ENCODE assay signal across 16 cellular contexts in the genomic region with DNA sequence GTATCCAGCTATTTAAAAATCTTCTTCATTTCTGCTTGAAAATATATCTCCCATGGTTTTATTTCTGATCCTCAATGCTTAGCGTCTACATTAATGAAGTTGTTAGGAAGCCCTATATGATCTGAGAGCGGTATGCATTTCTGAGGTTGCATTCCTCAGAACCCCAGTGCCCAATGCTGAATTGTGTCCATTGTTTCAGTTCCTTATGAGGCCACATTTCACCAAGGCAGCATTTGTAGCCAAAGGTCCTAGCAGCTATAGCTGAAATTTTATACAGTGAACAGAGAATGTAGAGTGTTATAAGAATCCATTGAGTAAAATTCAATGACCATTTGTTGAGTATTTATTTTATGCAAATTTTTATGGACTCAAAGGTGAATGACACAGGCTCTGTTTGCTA.
"Had no signal": no experiment of that assay in that cellular context is flagged by ENCODE, and none has a peak within 500 bp of the region (broad histone marks: within the 10 kb centered on the region; RNA-seq: fewer than 3 reads in every experiment).

No MANE protein-coding gene starts in this region.

- DNase-seq: dorsolateral prefrontal cortex; effector CD8-positive, alpha-beta T cell; head of caudate nucleus; naive thymus-derived CD8-positive, alpha-beta T cell; nucleus accumbens; ovary; right cardiac atrium; small intestine; stimulated activated CD4-positive, alpha-beta T cell treated with anti-CD3 and anti-CD28 coated beads, Interleukin-12 subunit alpha, Interleukin-12 subunit beta, amount 100 ng/mL, for 4 hours; stimulated activated naive CD4-positive, alpha-beta T cell treated with Interleukin-2 at 50 U/mL for 16 hours; thyroid gland had no signal

- H3K4me3 ChIP-seq: coronary artery, dorsolateral prefrontal cortex, esophagus muscularis mucosa, hepatocyte, ovary, thyroid gland had no signal

- H3K27me3 ChIP-seq: dorsolateral prefrontal cortex, esophagus muscularis mucosa, hepatocyte, ovary, thyroid gland had no signal

- H3K27ac ChIP-seq: coronary artery, dorsolateral prefrontal cortex, epithelial cell of prostate, esophagus muscularis mucosa, hepatocyte, ovary, thyroid gland had no signal

- H3K4me3 Mint-ChIP-seq: naive thymus-derived CD8-positive, alpha-beta T cell; type B pancreatic cell had no signal

- H3K27ac Mint-ChIP-seq: naive thymus-derived CD8-positive, alpha-beta T cell; type B pancreatic cell had no signal

- H3K4me1 Mint-ChIP-seq: naive thymus-derived CD8-positive, alpha-beta T cell had no signal

- H3K27me3 Mint-ChIP-seq: naive thymus-derived CD8-positive, alpha-beta T cell; type B pancreatic cell had no signal

- ATAC-seq: naive thymus-derived CD8-positive, alpha-beta T cell; right cardiac atrium had no signal

- H3K4me1 ChIP-seq: thyroid gland had no signal

- H3K9me3 ChIP-seq: esophagus muscularis mucosa, ovary, thyroid gland had no signal

- H3K9me3 Mint-ChIP-seq: type B pancreatic cell had no signal

- H3K36me3 ChIP-seq: esophagus muscularis mucosa, ovary, thyroid gland had no signal
